ENCODE assay signal across 14 cellular contexts in the genomic region with DNA sequence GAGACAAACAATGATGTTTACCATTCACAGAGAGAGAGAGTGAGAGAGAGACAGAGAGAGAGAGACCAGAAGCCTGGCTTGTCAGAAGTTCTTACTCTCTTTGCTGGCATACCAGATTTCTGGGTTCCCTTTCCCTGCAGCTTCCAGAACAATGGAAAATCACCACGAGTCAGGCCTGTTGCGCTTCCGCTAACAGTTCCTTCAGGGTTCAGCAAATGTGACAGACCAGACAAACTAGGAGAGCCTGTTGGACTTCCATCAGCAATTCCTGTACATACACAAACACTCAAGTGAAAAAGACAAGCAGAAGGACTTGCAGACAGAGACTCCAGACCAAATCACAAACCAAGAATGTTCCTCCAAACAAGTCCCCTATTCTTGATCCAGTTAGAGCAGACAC. TPM values are rescaled to one million over a fixed set of nuclear protein-coding genes. Genes with fewer than 3 reads are reported as not detected.
DNase-seq lines count a peak whose midpoint lies in the region; ATAC-seq, FAIRE-seq and TF ChIP-seq lines count a peak whose summit lies in the region.
"Not testable (repeated sequence)": the region's sequence is repeated elsewhere in the genome, so short reads cannot be mapped to it uniquely, and the experiment has no call there.
"Had no signal": no experiment of that assay in that cellular context is flagged by ENCODE, and none has a peak within 500 bp of the region (broad histone marks: within the 10 kb centered on the region; RNA-seq: fewer than 3 reads in every experiment).

No MANE protein-coding gene starts in this region.

- not testable (repeated sequence) for H3K27me3 Mint-ChIP-seq in mesothelial cell of epicardium (ENCODE audit: low read depth); type B pancreatic cell

- H2BK12ac ChIP-seq in trophoblast cell (ENCODE audit: low read length), result not testable (repeated sequence)

- H2BK5ac ChIP-seq in trophoblast cell (ENCODE audit: low read depth, low read length, poor library complexity), result not testable (repeated sequence)

- H4K12ac ChIP-seq in trophoblast cell (ENCODE audit: low read depth, low read length), result not testable (repeated sequence)

- not testable (repeated sequence) for TF ChIP-seq POLR2A in K562 (conservative IDR thresholded peaks at IDR 0.05); endothelial cell of umbilical vein (IDR thresholded peaks at IDR 0.05; ENCODE audit: low read depth, low read length)

- H3K79me1 ChIP-seq in trophoblast cell (ENCODE audit: low read length), result not testable (repeated sequence)

- POLR2A ChIA-PET in K562 (lab: Yijun Ruan, JAX); endothelial cell of umbilical vein (lab: Charles Lee): not testable (repeated sequence)

- not testable (repeated sequence) for H3K14ac ChIP-seq in trophoblast cell (ENCODE audit: low read length)

- H3K4me3 ChIP-seq in K562; endothelial cell of umbilical vein (replicated peaks in 1 of 3; ENCODE audit: insufficient read depth in 1 of 3, low read depth in 1 of 3, low read length in 3 of 3); hepatocyte; trophoblast cell (ENCODE audit: low read depth, low read length): not testable (repeated sequence)

- H3K9ac ChIP-seq in K562 (ENCODE audit: insufficient read depth in 1 of 2, low read depth in 2 of 2, low read length in 2 of 2); endothelial cell of umbilical vein (replicated peaks; ENCODE audit: extremely low read depth, insufficient read depth, low read length); trophoblast cell (ENCODE audit: low read length): not testable (repeated sequence)

- FAIRE-seq in K562 (lab: Jason Lieb, UNC) (peak; percentile 58), endothelial cell of umbilical vein (lab: Jason Lieb, UNC) (peak; percentile 12)

- H3K36me3 Mint-ChIP-seq in mesothelial cell of epicardium, type B pancreatic cell: not testable (repeated sequence)

- H3K27ac ChIP-seq in K562 (ENCODE audit: extremely low read depth, low read depth, low read length); endothelial cell of umbilical vein (ENCODE audit: insufficient read depth, low read depth, low read length): not testable (repeated sequence)
- H3K27ac ChIP-seq in hepatocyte (peak overlapping the region; percentile 53), trophoblast cell (ENCODE audit: low read depth, low read length) (peak overlapping the region; percentile 74)

- not testable (repeated sequence) for H2AK5ac ChIP-seq in trophoblast cell (ENCODE audit: low read length)

- TF ChIP-seq EP300 in K562 (IDR thresholded peaks at IDR 0.05; ENCODE audit: low read length), result not testable (repeated sequence)

- peaks cover 30% of the 10 kb centered on the region for H3K4me1 Mint-ChIP-seq in mesothelial cell of epicardium
- H3K4me1 Mint-ChIP-seq in type B pancreatic cell (ENCODE audit: unreplicated experiment), result not testable (repeated sequence)

- not testable (repeated sequence) for H2AFZ ChIP-seq in K562 (ENCODE audit: low read depth, low read length); endothelial cell of umbilical vein (ENCODE audit: low read depth, low read length); hepatocyte; trophoblast cell (ENCODE audit: insufficient read depth, low read length, poor library complexity)

- peak overlapping the region; percentile 8 for H3K4me3 Mint-ChIP-seq in mesothelial cell of epicardium
- not testable (repeated sequence) for H3K4me3 Mint-ChIP-seq in type B pancreatic cell

- H3K27ac Mint-ChIP-seq in mesothelial cell of epicardium (peak overlapping the region; percentile 73), type B pancreatic cell (peak overlapping the region; percentile 85)

- H3K18ac ChIP-seq in trophoblast cell (ENCODE audit: low read length), result not testable (repeated sequence)

- not testable (repeated sequence) for BruUV-seq in K562 (replicated peaks; lab: Mats Ljungman, UMichigan); endothelial cell of umbilical vein (replicated peaks; lab: Mats Ljungman, UMichigan)

- H3K23ac ChIP-seq in trophoblast cell (ENCODE audit: low read length), result not testable (repeated sequence)

- not testable (repeated sequence) for H3K9me3 ChIP-seq in K562 (replicated peaks; ENCODE audit: control insufficient read depth, insufficient read depth, low read depth, low read length); endothelial cell of umbilical vein (replicated peaks; ENCODE audit: control insufficient read depth, insufficient read depth, low read length); hepatocyte (ENCODE audit: low read depth); trophoblast cell (ENCODE audit: insufficient read depth, low read depth, low read length)

- not testable (repeated sequence) for H3K4ac ChIP-seq in trophoblast cell (ENCODE audit: low read depth, low read length)

- not testable (repeated sequence) for H3K79me2 ChIP-seq in K562 (ENCODE audit: control insufficient read depth, insufficient read depth, low read length); endothelial cell of umbilical vein (ENCODE audit: control insufficient read depth, insufficient read depth, low read length); hepatocyte; trophoblast cell (ENCODE audit: control insufficient read depth, insufficient read depth, low read length, poor library complexity)

- not testable (repeated sequence) for H3K4me2 ChIP-seq in K562 (ENCODE audit: insufficient read depth, low read length); endothelial cell of umbilical vein (ENCODE audit: insufficient read depth, low read length); hepatocyte; trophoblast cell (ENCODE audit: low read length)

- intact Hi-C loops in K562 (cut with micrococcal nuclease); endothelial cell of umbilical vein (cut with micrococcal nuclease): not testable (repeated sequence)

- H2BK120ac ChIP-seq in trophoblast cell (ENCODE audit: insufficient read depth, low read length, poor library complexity), result peak overlapping the region; percentile 72

- not testable (repeated sequence) for ATAC-seq in K562

- H3K9me3 Mint-ChIP-seq in mesothelial cell of epicardium, type B pancreatic cell: not testable (repeated sequence)

- H3K9me2 ChIP-seq in hepatocyte (replicated peaks; ENCODE audit: insufficient read depth), result not testable (repeated sequence)

- H3K27me3 ChIP-seq in K562 (ENCODE audit: control insufficient read depth in 2 of 2, insufficient read depth in 2 of 2, low read length in 2 of 2); endothelial cell of umbilical vein (ENCODE audit: control insufficient read depth in 2 of 2, insufficient read depth in 2 of 2, low read length in 2 of 2); hepatocyte; trophoblast cell (ENCODE audit: insufficient read depth, low read length): not testable (repeated sequence)

- not testable (repeated sequence) for H4K8ac ChIP-seq in trophoblast cell (ENCODE audit: low read depth, low read length)

- not testable (repeated sequence) for TF ChIP-seq RAD21 in K562 (CRISPR knock-in tag; conservative IDR thresholded peaks at IDR 0.05 in 1 of 2, IDR thresholded peaks at IDR 0.05 in 1 of 2)

- not testable (repeated sequence) for TF ChIP-seq CTCF in K562 (IDR thresholded peaks at IDR 0.05 in 2 of 3, conservative IDR thresholded peaks at IDR 0.05 in 1 of 3; ENCODE audit: insufficient read depth in 2 of 3, low read depth in 1 of 3, low read length in 3 of 3); endothelial cell of umbilical vein (IDR thresholded peaks at IDR 0.05; ENCODE audit: extremely low read depth in 1 of 2, insufficient read depth in 1 of 2, low read depth in 1 of 2, low read length in 2 of 2); hepatocyte (IDR thresholded peaks at IDR 0.05; ENCODE audit: poor library complexity); mesothelial cell of epicardium (IDR thresholded peaks at IDR 0.05; ENCODE audit: unreplicated experiment); type B pancreatic cell (conservative IDR thresholded peaks at IDR 0.05)

- CTCF ChIA-PET in K562 (lab: Yijun Ruan, JAX; ENCODE audit: low intra/inter-chr PET ratio); endothelial cell of umbilical vein (lab: Charles Lee): not testable (repeated sequence)

- dilution Hi-C loops in endothelial cell of umbilical vein (cut with MboI; ENCODE audit: extremely low pct_ligation_motif_present, low sequenced_read_pairs), result not testable (repeated sequence)

- not testable (repeated sequence) for H3K36me3 ChIP-seq in K562 (ENCODE audit: control insufficient read depth, insufficient read depth, low read length); endothelial cell of umbilical vein (ENCODE audit: control insufficient read depth in 2 of 2, extremely low read depth in 1 of 2, insufficient read depth in 2 of 2, low read length in 2 of 2); hepatocyte (replicated peaks; ENCODE audit: insufficient read depth, low read depth); trophoblast cell (ENCODE audit: control insufficient read depth in 1 of 2, insufficient read depth in 2 of 2, low read length in 2 of 2)

- not testable (repeated sequence) for DNase-seq in K562 (ENCODE audit: extremely low read depth in 1 of 4, low spot score in 3 of 4); endothelial cell of umbilical vein (ENCODE audit: low read depth, low spot score); hepatocyte (ENCODE audit: low spot score); mesothelial cell of epicardium (ENCODE audit: low spot score in 2 of 2, unreplicated experiment in 2 of 2); trophoblast cell; type B pancreatic cell (ENCODE audit: extremely low spot score, unreplicated experiment)

- in situ Hi-C loops in K562 (cut with MboI), result not testable (repeated sequence)

- H4K91ac ChIP-seq in trophoblast cell (ENCODE audit: low read depth, low read length), result not testable (repeated sequence)

- not testable (repeated sequence) for H3K4me1 ChIP-seq in K562 (replicated peaks in 1 of 2; ENCODE audit: control insufficient read depth in 2 of 2, insufficient read depth in 2 of 2, low read length in 2 of 2); endothelial cell of umbilical vein (ENCODE audit: control insufficient read depth, extremely low read depth, insufficient read depth, low read length); hepatocyte (ENCODE audit: insufficient read depth); trophoblast cell (ENCODE audit: control insufficient read depth in 1 of 2, insufficient read depth in 2 of 2, low read length in 2 of 2)

- no CpG with 5 or more reads among the region's 3 CpGs for WGBS in K562 (ENCODE audit: insufficient coverage, low coverage, missing lambda C conversion rate)
- no CpG with 5 or more reads among the region's 3 CpGs for WGBS in hepatocyte (ENCODE audit: low lambda C conversion rate, missing lambda C conversion rate)
- no CpG with 5 or more reads among the region's 3 CpGs for WGBS in trophoblast cell (ENCODE audit: extremely low coverage, insufficient coverage, insufficient read length)

- not testable (repeated sequence) for H3K9me1 ChIP-seq in K562 (ENCODE audit: control insufficient read depth, insufficient read depth, low read length); endothelial cell of umbilical vein (replicated peaks; ENCODE audit: control insufficient read depth, extremely low read depth, insufficient read depth, low read length)

- not testable (repeated sequence) for H4K20me1 ChIP-seq in K562 (replicated peaks; ENCODE audit: control insufficient read depth, insufficient read depth, low read length); endothelial cell of umbilical vein (replicated peaks; ENCODE audit: control insufficient read depth, extremely low read depth, insufficient read depth, low read length); hepatocyte (ENCODE audit: insufficient read depth, poor library complexity, severe bottlenecking)

RNA-seq across cellular contexts. Expression of a gene that starts 6.1 kb away (rescaled TPM):
- not detected in 2 replicates for total RNA-seq in K562 (2011; cell fraction: chromatin; rRNA removed; ENCODE audit: low replicate concordance)
- not detected in 2 replicates for total RNA-seq in K562 (2011; cell fraction: nucleolus; rRNA removed)
- not detected in 2 replicates for total RNA-seq in K562 (2011; cell fraction: nucleoplasm; rRNA removed)
- total RNA-seq in K562 (2014; rRNA removed) (not detected in 2 replicates), K562 (2014; rRNA removed; fragmentation: Illumina TruSeq; extraction: Trizol) (not detected in 2 replicates), K562 (2015; rRNA removed; fragmentation: Illumina TruSeq; extraction: Trizol) (not detected in 2 replicates), K562 (2021) (not detected in 2 replicates), endothelial cell of umbilical vein (not detected in 2 replicates), hepatocyte (2.1 and 3.8 TPM in 2 replicates), mesothelial cell of epicardium (8.4 to 11.1 TPM (median 10.9 TPM) in 3 replicates), type B pancreatic cell (ENCODE audit: low replicate concordance) (21.4 and 93.8 TPM in 2 replicates)
- polyA plus RNA-seq in K562 (2011; rRNA removed) (not detected in 2 replicates), K562 (2014; fragmentation: Illumina TruSeq; extraction: Trizol) (not detected in 2 replicates), K562 (2014; fragmentation: Nextera tagmentation; extraction: Ambion mirVana) (not detected), K562 (2014; rRNA removed) (not detected in 2 replicates), endothelial cell of umbilical vein (not detected in 2 replicates), hepatocyte (3.7 and 5.0 TPM in 2 replicates)
- polyA plus RNA-seq in K562 (2011; cell fraction: cytosol; rRNA removed), result not detected in 2 replicates
- polyA plus RNA-seq in K562 (2011; cell fraction: nucleus; rRNA removed), result not detected in 2 replicates
- not detected in 2 replicates for polyA plus RNA-seq in K562 (2012)
- polyA minus RNA-seq in K562 (2011; rRNA and poly(A)+ RNA removed), result not detected in 2 replicates
- not detected in 2 replicates for polyA minus RNA-seq in K562 (2011; cell fraction: cytosol; rRNA and poly(A)+ RNA removed)
- not detected in 2 replicates for polyA minus RNA-seq in K562 (2011; cell fraction: nucleus; rRNA and poly(A)+ RNA removed)
- polyA plus RNA-seq in endothelial cell of umbilical vein (2011; cell fraction: cytosol; rRNA removed), result not detected in 2 replicates
- polyA plus RNA-seq in endothelial cell of umbilical vein (2011; cell fraction: nucleus; rRNA removed), result not detected in 2 replicates
- not detected in 2 replicates for polyA plus RNA-seq in endothelial cell of umbilical vein (2012)
- polyA minus RNA-seq in endothelial cell of umbilical vein, result not detected in 2 replicates
- polyA minus RNA-seq in endothelial cell of umbilical vein (2011; cell fraction: cytosol; rRNA and poly(A)+ RNA removed), result not detected
- not detected in 2 replicates for polyA minus RNA-seq in endothelial cell of umbilical vein (2011; cell fraction: nucleus; rRNA and poly(A)+ RNA removed)
- 0.42 and 0.55 TPM in 2 replicates for polyA plus RNA-seq in trophoblast cell (2013)
- total RNA-seq: CD4-positive, alpha-beta memory T cell; CD4-positive, CD25-positive, alpha-beta regulatory T cell; CD8-positive, alpha-beta memory T cell; Daoy; G401 had no signal
- polyA plus RNA-seq: AG04450; CD4-positive, alpha-beta memory T cell; CD4-positive, CD25-positive, alpha-beta regulatory T cell; CD8-positive, alpha-beta memory T cell had no signal

RNA-seq across cellular contexts. Expression of a gene that starts 7.3 kb away (rescaled TPM):
- not detected in 2 replicates for total RNA-seq in K562 (2011; cell fraction: chromatin; rRNA removed; ENCODE audit: low replicate concordance)
- not detected in 2 replicates for total RNA-seq in K562 (2011; cell fraction: nucleolus; rRNA removed)
- total RNA-seq in K562 (2011; cell fraction: nucleoplasm; rRNA removed), result not detected in 2 replicates
- not detected in 2 replicates for total RNA-seq in K562 (2014; rRNA removed)
- not detected in 2 replicates for total RNA-seq in K562 (2014; rRNA removed; fragmentation: Illumina TruSeq; extraction: Trizol)
- not detected in 2 replicates for total RNA-seq in K562 (2015; rRNA removed; fragmentation: Illumina TruSeq; extraction: Trizol)
- not detected in 2 replicates for total RNA-seq in K562 (2021)
- not detected in 2 replicates for polyA plus RNA-seq in K562 (2011; rRNA removed)
- polyA plus RNA-seq in K562 (2011; cell fraction: cytosol; rRNA removed), result not detected in 2 replicates
- not detected in 2 replicates for polyA plus RNA-seq in K562 (2011; cell fraction: nucleus; rRNA removed)
- not detected in 2 replicates for polyA plus RNA-seq in K562 (2012)
- not detected in 2 replicates for polyA plus RNA-seq in K562 (2014; fragmentation: Illumina TruSeq; extraction: Trizol)
- polyA plus RNA-seq in K562 (2014; fragmentation: Nextera tagmentation; extraction: Ambion mirVana), result not detected
- polyA plus RNA-seq in K562 (2014; rRNA removed), result not detected in 2 replicates
- not detected in 2 replicates for polyA minus RNA-seq in K562 (2011; rRNA and poly(A)+ RNA removed)
- not detected in 2 replicates for polyA minus RNA-seq in K562 (2011; cell fraction: cytosol; rRNA and poly(A)+ RNA removed)
- polyA minus RNA-seq in K562 (2011; cell fraction: nucleus; rRNA and poly(A)+ RNA removed), result not detected in 2 replicates
- not detected in 2 replicates for total RNA-seq in endothelial cell of umbilical vein
- 0.05 and 0.06 TPM in 2 replicates for polyA plus RNA-seq in endothelial cell of umbilical vein
- 0.03 TPM in 1 of 2 replicates, not detected in the other for polyA plus RNA-seq in endothelial cell of umbilical vein (2011; cell fraction: cytosol; rRNA removed)
- not detected in 2 replicates for polyA plus RNA-seq in endothelial cell of umbilical vein (2011; cell fraction: nucleus; rRNA removed)
- not detected in 2 replicates for polyA plus RNA-seq in endothelial cell of umbilical vein (2012)
- 0.19 TPM in 1 of 2 replicates, not detected in the other for polyA minus RNA-seq in endothelial cell of umbilical vein
- not detected for polyA minus RNA-seq in endothelial cell of umbilical vein (2011; cell fraction: cytosol; rRNA and poly(A)+ RNA removed)
- polyA minus RNA-seq in endothelial cell of umbilical vein (2011; cell fraction: nucleus; rRNA and poly(A)+ RNA removed), result 0.19 TPM in 1 of 2 replicates, not detected in the other
- 0.12 and 0.30 TPM in 2 replicates for total RNA-seq in hepatocyte
- polyA plus RNA-seq in hepatocyte, result 0.34 and 1.2 TPM in 2 replicates
- total RNA-seq in mesothelial cell of epicardium, result 1.1 to 1.6 TPM (median 1.5 TPM) in 3 replicates
- 0.08 and 0.10 TPM in 2 replicates for polyA plus RNA-seq in trophoblast cell (2013)
- total RNA-seq in type B pancreatic cell (ENCODE audit: low replicate concordance), result 0.46 and 2.6 TPM in 2 replicates
- total RNA-seq: A673; CD4-positive, alpha-beta memory T cell; CD4-positive, CD25-positive, alpha-beta regulatory T cell; CD8-positive, alpha-beta memory T cell; Daoy; G401 had no signal
- polyA plus RNA-seq: AG04450; CD4-positive, alpha-beta memory T cell; CD4-positive, CD25-positive, alpha-beta regulatory T cell; CD8-positive, alpha-beta memory T cell had no signal

RNA-seq across cellular contexts. Expression of a gene that starts 21.4 kb away (rescaled TPM):
- not detected in 2 replicates for total RNA-seq in K562 (2011; cell fraction: chromatin; rRNA removed; ENCODE audit: low replicate concordance)
- total RNA-seq in K562 (2011; cell fraction: nucleolus; rRNA removed), result not detected in 2 replicates
- total RNA-seq in K562 (2011; cell fraction: nucleoplasm; rRNA removed), result not detected in 2 replicates
- total RNA-seq in K562 (2014; rRNA removed) (not detected in 2 replicates), K562 (2014; rRNA removed; fragmentation: Illumina TruSeq; extraction: Trizol) (not detected in 2 replicates), K562 (2015; rRNA removed; fragmentation: Illumina TruSeq; extraction: Trizol) (not detected in 2 replicates), K562 (2021) (not detected in 2 replicates), endothelial cell of umbilical vein (not detected in 2 replicates), hepatocyte (0.40 and 0.63 TPM in 2 replicates), mesothelial cell of epicardium (1.2 to 1.3 TPM (median 1.2 TPM) in 3 replicates), type B pancreatic cell (ENCODE audit: low replicate concordance) (5.0 and 7.4 TPM in 2 replicates)
- polyA plus RNA-seq in K562 (2011; rRNA removed) (not detected in 2 replicates), K562 (2014; fragmentation: Illumina TruSeq; extraction: Trizol) (not detected in 2 replicates), K562 (2014; fragmentation: Nextera tagmentation; extraction: Ambion mirVana) (not detected), K562 (2014; rRNA removed) (not detected in 2 replicates), endothelial cell of umbilical vein (0.02 and 0.04 TPM in 2 replicates), hepatocyte (0.19 TPM in 1 of 2 replicates, not detected in the other)
- polyA plus RNA-seq in K562 (2011; cell fraction: cytosol; rRNA removed), result not detected in 2 replicates
- polyA plus RNA-seq in K562 (2011; cell fraction: nucleus; rRNA removed), result not detected in 2 replicates
- polyA plus RNA-seq in K562 (2012), result not detected in 2 replicates
- not detected in 2 replicates for polyA minus RNA-seq in K562 (2011; rRNA and poly(A)+ RNA removed)
- not detected in 2 replicates for polyA minus RNA-seq in K562 (2011; cell fraction: cytosol; rRNA and poly(A)+ RNA removed)
- polyA minus RNA-seq in K562 (2011; cell fraction: nucleus; rRNA and poly(A)+ RNA removed), result not detected in 2 replicates
- 0.01 TPM in 2 replicates for polyA plus RNA-seq in endothelial cell of umbilical vein (2011; cell fraction: cytosol; rRNA removed)
- not detected in 2 replicates for polyA plus RNA-seq in endothelial cell of umbilical vein (2011; cell fraction: nucleus; rRNA removed)
- not detected in 2 replicates for polyA plus RNA-seq in endothelial cell of umbilical vein (2012)
- 0.10 TPM in 1 of 2 replicates, not detected in the other for polyA minus RNA-seq in endothelial cell of umbilical vein
- polyA minus RNA-seq in endothelial cell of umbilical vein (2011; cell fraction: cytosol; rRNA and poly(A)+ RNA removed), result not detected
- polyA minus RNA-seq in endothelial cell of umbilical vein (2011; cell fraction: nucleus; rRNA and poly(A)+ RNA removed), result not detected in 2 replicates
- 0.03 TPM in 2 replicates for polyA plus RNA-seq in trophoblast cell (2013)
- total RNA-seq: CD4-positive, CD25-positive, alpha-beta regulatory T cell; G401 had no signal
- polyA plus RNA-seq: CD14-positive monocyte; CD4-positive, alpha-beta memory T cell; CD4-positive, CD25-positive, alpha-beta regulatory T cell; CD8-positive, alpha-beta memory T cell had no signal

RNA-seq across cellular contexts. Expression of a gene that starts 43.3 kb away (rescaled TPM):
- total RNA-seq in K562 (2011; cell fraction: chromatin; rRNA removed; ENCODE audit: low replicate concordance), result 39.3 and 99.2 TPM in 2 replicates
- total RNA-seq in K562 (2011; cell fraction: nucleolus; rRNA removed), result 17.0 and 22.5 TPM in 2 replicates
- total RNA-seq in K562 (2011; cell fraction: nucleoplasm; rRNA removed), result 52.9 and 88.5 TPM in 2 replicates
- total RNA-seq in K562 (2014; rRNA removed), result 46.5 and 54.7 TPM in 2 replicates
- 71.1 and 83.0 TPM in 2 replicates for total RNA-seq in K562 (2014; rRNA removed; fragmentation: Illumina TruSeq; extraction: Trizol)
- total RNA-seq in K562 (2015; rRNA removed; fragmentation: Illumina TruSeq; extraction: Trizol), result 64.1 and 70.7 TPM in 2 replicates
- total RNA-seq in K562 (2021), result 54.7 and 59.4 TPM in 2 replicates
- 35.5 and 54.6 TPM in 2 replicates for polyA plus RNA-seq in K562 (2011; rRNA removed)
- 22.2 and 28.2 TPM in 2 replicates for polyA plus RNA-seq in K562 (2011; cell fraction: cytosol; rRNA removed)
- polyA plus RNA-seq in K562 (2011; cell fraction: nucleus; rRNA removed), result 12.6 and 12.7 TPM in 2 replicates
- 47.9 and 56.1 TPM in 2 replicates for polyA plus RNA-seq in K562 (2012)
- 73.4 and 77.4 TPM in 2 replicates for polyA plus RNA-seq in K562 (2014; fragmentation: Illumina TruSeq; extraction: Trizol)
- 10 to 100 TPM; 32.5 to 40.1 TPM for polyA plus RNA-seq in K562 (2014; fragmentation: Nextera tagmentation; extraction: Ambion mirVana)
- polyA plus RNA-seq in K562 (2014; rRNA removed), result 62.6 and 70.1 TPM in 2 replicates
- 32.6 and 35.9 TPM in 2 replicates for polyA minus RNA-seq in K562 (2011; rRNA and poly(A)+ RNA removed)
- polyA minus RNA-seq in K562 (2011; cell fraction: cytosol; rRNA and poly(A)+ RNA removed), result 14.2 and 17.3 TPM in 2 replicates
- polyA minus RNA-seq in K562 (2011; cell fraction: nucleus; rRNA and poly(A)+ RNA removed), result 17.5 and 23.9 TPM in 2 replicates
- total RNA-seq in endothelial cell of umbilical vein, result 66.5 and 70.3 TPM in 2 replicates
- 20.3 and 25.8 TPM in 2 replicates for polyA plus RNA-seq in endothelial cell of umbilical vein
- polyA plus RNA-seq in endothelial cell of umbilical vein (2011; cell fraction: cytosol; rRNA removed), result 25.4 and 27.2 TPM in 2 replicates
- polyA plus RNA-seq in endothelial cell of umbilical vein (2011; cell fraction: nucleus; rRNA removed), result 19.6 and 28.4 TPM in 2 replicates
- polyA plus RNA-seq in endothelial cell of umbilical vein (2012), result 47.4 and 66.3 TPM in 2 replicates
- polyA minus RNA-seq in endothelial cell of umbilical vein, result 19.9 and 25.6 TPM in 2 replicates
- polyA minus RNA-seq in endothelial cell of umbilical vein (2011; cell fraction: cytosol; rRNA and poly(A)+ RNA removed), result 16.8 TPM
- 13.8 and 16.6 TPM in 2 replicates for polyA minus RNA-seq in endothelial cell of umbilical vein (2011; cell fraction: nucleus; rRNA and poly(A)+ RNA removed)
- total RNA-seq in hepatocyte, result 42.5 and 42.6 TPM in 2 replicates
- 62.8 and 64.8 TPM in 2 replicates for polyA plus RNA-seq in hepatocyte
- total RNA-seq in mesothelial cell of epicardium, result 66.4 to 69.5 TPM (median 69.4 TPM) in 3 replicates
- polyA plus RNA-seq in trophoblast cell (2013), result 43.8 and 44.0 TPM in 2 replicates
- 63.2 and 75.2 TPM in 2 replicates for total RNA-seq in type B pancreatic cell (ENCODE audit: low replicate concordance)
